In genomic region chr17:50290074-50290702, GRCh38 we compare ENCODE assay signal across 1 cellular context.
TF ChIP-seq lines count a peak whose summit lies in the region.

No MANE protein-coding gene starts in this region.

TF ChIP-seq in A549, 52 proteins besides CTCF, POLR2A, EP300 and RAD21 (continued from another document):
- TF ChIP-seq CBX2 (IDR thresholded peaks at IDR 0.05; ENCODE audit: borderline replicate concordance, low read depth), result no peak
- no peak for TF ChIP-seq HMGXB4 (CRISPR knock-in tag; IDR thresholded peaks at IDR 0.05; ENCODE audit: borderline replicate concordance)
- TF ChIP-seq POLR2AphosphoS2 (conservative IDR thresholded peaks at IDR 0.05; ENCODE audit: low read length), result no peak
- no peak for TF ChIP-seq ZSCAN20 (CRISPR knock-in tag; IDR thresholded peaks at IDR 0.05)
- TF ChIP-seq ESRRA (IDR thresholded peaks at IDR 0.05; ENCODE audit: borderline replicate concordance, low read length), result no peak
- no peak for TF ChIP-seq KDM1A (IDR thresholded peaks at IDR 0.05; ENCODE audit: low read depth)
- no peak for TF ChIP-seq SREBF2 (IDR thresholded peaks at IDR 0.05)
- no peak for TF ChIP-seq REST (IDR thresholded peaks at IDR 0.05)
- no peak for TF ChIP-seq CBX8 (IDR thresholded peaks at IDR 0.05)
TF ChIP-seq in A549: peak in this region for 7.
